Comparison of ENCODE assay signal across 1 cellular context in the genomic region with DNA sequence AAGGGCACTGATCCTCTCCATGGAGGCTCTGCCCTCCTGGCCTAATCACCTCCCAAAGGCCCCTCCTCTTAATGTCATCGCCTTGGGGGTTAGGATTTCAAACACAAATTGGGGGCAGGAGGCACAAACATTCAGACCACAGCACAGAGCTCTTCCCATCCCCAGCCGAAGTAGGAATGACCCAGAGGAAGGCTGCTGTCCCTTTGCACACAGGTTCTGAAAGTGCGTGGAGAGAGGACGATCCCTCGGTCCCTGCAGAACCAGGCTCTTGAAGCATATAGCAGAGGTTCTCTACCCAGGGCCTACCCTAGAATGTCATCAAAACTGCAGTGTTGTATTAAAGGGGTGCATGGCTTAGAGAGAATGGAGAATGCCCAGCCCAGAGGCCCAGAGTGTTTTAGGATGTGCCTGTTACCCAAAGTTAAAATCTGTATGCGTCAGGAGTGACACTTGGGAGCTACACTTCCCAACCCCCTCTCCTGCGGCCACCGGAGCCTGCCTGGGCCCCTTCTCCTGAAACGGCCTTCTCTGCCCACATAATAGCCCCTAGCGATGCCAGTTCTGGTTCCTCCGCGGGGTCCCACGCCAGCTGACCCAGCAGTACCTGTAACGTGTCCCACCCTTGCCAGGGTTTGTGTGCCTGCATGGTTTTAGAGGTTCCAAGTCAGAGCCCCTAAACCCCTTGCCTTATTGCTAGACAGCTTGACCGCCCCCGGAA.
TF ChIP-seq lines count a peak whose summit lies in the region.

No MANE protein-coding gene starts in this region.

TF ChIP-seq in WTC11, 78 proteins besides CTCF, POLR2A, EP300 and RAD21 (continued from another document):
- TF ChIP-seq ZSCAN18 (CRISPR knock-in tag; IDR thresholded peaks at IDR 0.05) = no peak
- TF ChIP-seq, protein P1, sequence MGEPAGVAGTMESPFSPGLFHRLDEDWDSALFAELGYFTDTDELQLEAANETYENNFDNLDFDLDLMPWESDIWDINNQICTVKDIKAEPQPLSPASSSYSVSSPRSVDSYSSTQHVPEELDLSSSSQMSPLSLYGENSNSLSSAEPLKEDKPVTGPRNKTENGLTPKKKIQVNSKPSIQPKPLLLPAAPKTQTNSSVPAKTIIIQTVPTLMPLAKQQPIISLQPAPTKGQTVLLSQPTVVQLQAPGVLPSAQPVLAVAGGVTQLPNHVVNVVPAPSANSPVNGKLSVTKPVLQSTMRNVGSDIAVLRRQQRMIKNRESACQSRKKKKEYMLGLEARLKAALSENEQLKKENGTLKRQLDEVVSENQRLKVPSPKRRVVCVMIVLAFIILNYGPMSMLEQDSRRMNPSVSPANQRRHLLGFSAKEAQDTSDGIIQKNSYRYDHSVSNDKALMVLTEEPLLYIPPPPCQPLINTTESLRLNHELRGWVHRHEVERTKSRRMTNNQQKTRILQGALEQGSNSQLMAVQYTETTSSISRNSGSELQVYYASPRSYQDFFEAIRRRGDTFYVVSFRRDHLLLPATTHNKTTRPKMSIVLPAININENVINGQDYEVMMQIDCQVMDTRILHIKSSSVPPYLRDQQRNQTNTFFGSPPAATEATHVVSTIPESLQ (CRISPR knock-in tag; IDR thresholded peaks at IDR 0.05) = no peak
- no peak for TF ChIP-seq TCF7 (CRISPR knock-in tag; IDR thresholded peaks at IDR 0.05; ENCODE audit: low read depth)
- no peak for TF ChIP-seq NR2C2 (CRISPR knock-in tag; IDR thresholded peaks at IDR 0.05)
- TF ChIP-seq RORB (CRISPR knock-in tag; IDR thresholded peaks at IDR 0.05) = no peak
TF ChIP-seq in WTC11: peak in this region for 0.
